8 cellular contexts compared by ENCODE assay signal in the genomic region with DNA sequence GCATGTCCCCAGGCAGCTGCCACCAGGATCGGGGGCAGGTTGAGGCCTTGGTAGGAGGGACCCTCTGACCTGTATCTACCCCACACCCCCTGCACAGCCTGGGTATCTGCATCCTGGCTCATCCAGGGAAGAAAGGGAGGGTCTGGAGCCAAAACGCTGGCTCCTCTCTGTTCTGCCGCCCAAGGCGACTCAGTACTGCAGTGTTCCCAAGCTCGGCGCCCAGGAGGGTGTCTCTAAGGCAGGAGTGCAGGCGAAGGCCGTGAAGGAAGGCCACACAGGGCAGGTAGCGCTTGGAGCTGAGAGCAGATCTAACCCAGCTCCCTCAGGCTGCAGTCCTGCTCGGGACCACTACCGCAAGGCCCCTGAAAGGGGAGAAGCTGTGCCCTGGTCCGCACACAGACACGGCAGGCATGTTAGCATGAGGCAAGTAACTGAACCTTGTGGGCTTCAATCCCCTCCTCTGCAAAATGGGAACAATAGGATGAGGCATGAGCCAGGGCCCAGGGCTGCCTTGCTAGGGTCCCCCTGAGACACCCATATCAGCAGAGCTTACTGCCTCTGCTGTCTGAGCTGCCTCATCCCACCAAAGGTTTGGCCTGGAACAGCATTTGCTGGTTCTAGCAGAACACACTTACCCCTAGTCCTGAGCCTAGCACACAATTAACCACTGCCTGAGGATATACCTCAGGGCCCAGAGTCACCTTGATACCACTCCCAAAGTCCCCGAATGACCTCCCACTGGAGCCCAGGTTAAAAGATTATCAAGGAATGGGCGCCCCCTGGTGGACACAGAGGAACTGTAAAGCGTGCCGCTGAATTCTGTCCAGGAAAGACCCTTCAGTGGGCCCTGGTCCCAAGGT. TPM values are rescaled to one million over a fixed set of nuclear protein-coding genes. Genes with fewer than 3 reads are reported as not detected.
DNase-seq lines count a peak whose midpoint lies in the region; ATAC-seq and TF ChIP-seq lines count a peak whose summit lies in the region.

No MANE protein-coding gene starts in this region.

- H3K27ac ChIP-seq in hepatocyte (no peak overlapping the region), skin epidermis (peak overlapping the region in 13 of 21 experiments; percentile 1 to 54 (median 21))

- ATAC-seq in GM19328 (IDR thresholded peaks at IDR 0.05; ENCODE audit: unreplicated experiment), result no peak
- no peak for ATAC-seq in HG03095 (IDR thresholded peaks at IDR 0.05; ENCODE audit: unreplicated experiment)

- peaks cover 28% of the 10 kb centered on the region for H3F3A ChIP-seq in Loucy (ENCODE audit: low read depth)

- peak; percentile 94 for TF ChIP-seq CTCF in Loucy (conservative IDR thresholded peaks at IDR 0.05; ENCODE audit: low read length)
- peak; percentile 93 for TF ChIP-seq CTCF in hepatocyte (IDR thresholded peaks at IDR 0.05; ENCODE audit: poor library complexity)

- H3K9me2 ChIP-seq in Loucy (replicated peaks; ENCODE audit: low read depth, low read length) (no peaks in the 10 kb centered on the region), hepatocyte (replicated peaks; ENCODE audit: insufficient read depth) (no peaks in the 10 kb centered on the region)

- H2AFZ ChIP-seq in Loucy (ENCODE audit: low read length), result no peak overlapping the region
- H2AFZ ChIP-seq in hepatocyte, result no peak overlapping the region

- H3K27me3 ChIP-seq in Loucy (ENCODE audit: insufficient read depth, low read length, poor library complexity, severe bottlenecking) (peaks cover 25% of the 10 kb centered on the region), adipocyte (replicated peaks; ENCODE audit: control insufficient read depth, insufficient read depth, low read length) (no peaks in the 10 kb centered on the region), hepatocyte (no peaks in the 10 kb centered on the region)

- H3K9me3 ChIP-seq in Loucy (ENCODE audit: insufficient read depth, low read depth, low read length) (no peaks in the 10 kb centered on the region), adipocyte (ENCODE audit: control insufficient read depth, low read length) (no peaks in the 10 kb centered on the region), hepatocyte (ENCODE audit: low read depth) (no peaks in the 10 kb centered on the region)

- H3K9ac ChIP-seq in Loucy (ENCODE audit: low read depth, low read length, poor library complexity, severe bottlenecking) (no peak overlapping the region), adipocyte (ENCODE audit: low read length) (peak overlapping the region; percentile 68)

- DNase-seq in GM03348 (ENCODE audit: low spot score) (peak; percentile 53), SW480 (ENCODE audit: low spot score) (peak; percentile 68), adipocyte (ENCODE audit: low read depth) (peak; percentile 89), hepatocyte (ENCODE audit: low spot score) (peak; percentile 89)

- 58% methylated on average over 17 of the region's 17 CpGs for WGBS in hepatocyte (ENCODE audit: low lambda C conversion rate, missing lambda C conversion rate)

- H3K79me2 ChIP-seq in Loucy (ENCODE audit: insufficient read depth, low read length) (peaks cover 59% of the 10 kb centered on the region), hepatocyte (peaks cover 33% of the 10 kb centered on the region)

- H3K4me3 ChIP-seq in Loucy (ENCODE audit: low read length, poor library complexity, severe bottlenecking) (peak overlapping the region; percentile 74), adipocyte (ENCODE audit: low read length) (no peak overlapping the region), hepatocyte (no peak overlapping the region), skin epidermis (no peak overlapping the region)

- H3K4me2 ChIP-seq in Loucy (ENCODE audit: low read depth, low read length, poor library complexity, severe bottlenecking) (peak overlapping the region; percentile 96), hepatocyte (no peak overlapping the region)

- H4K20me1 ChIP-seq in Loucy (ENCODE audit: insufficient read depth, low read length, poor library complexity, severe bottlenecking), result peaks cover 45% of the 10 kb centered on the region
- peaks cover 42% of the 10 kb centered on the region for H4K20me1 ChIP-seq in hepatocyte (ENCODE audit: insufficient read depth, poor library complexity, severe bottlenecking)

- H3K36me3 ChIP-seq in Loucy (ENCODE audit: insufficient read depth, low read length), result peaks cover 47% of the 10 kb centered on the region
- peaks cover 17% of the 10 kb centered on the region for H3K36me3 ChIP-seq in adipocyte (ENCODE audit: control insufficient read depth, insufficient read depth, low read length, severe bottlenecking)
- H3K36me3 ChIP-seq in hepatocyte (replicated peaks; ENCODE audit: insufficient read depth, low read depth), result no peaks in the 10 kb centered on the region

- H3K4me1 ChIP-seq in Loucy (ENCODE audit: insufficient read depth, low read length, poor library complexity, severe bottlenecking) (peaks cover 22% of the 10 kb centered on the region), adipocyte (ENCODE audit: control insufficient read depth, insufficient read depth, low read length) (peaks cover 65% of the 10 kb centered on the region), hepatocyte (ENCODE audit: insufficient read depth) (peaks cover 13% of the 10 kb centered on the region)

RNA-seq across cellular contexts. Expression of a gene that starts 6.5 kb away (rescaled TPM):
- 615 and 727 TPM in 2 replicates for total RNA-seq in hepatocyte
- polyA plus RNA-seq in hepatocyte, result 597 and 705 TPM in 2 replicates
